ENCODE assay signal across 1 cellular context in the genomic region with DNA sequence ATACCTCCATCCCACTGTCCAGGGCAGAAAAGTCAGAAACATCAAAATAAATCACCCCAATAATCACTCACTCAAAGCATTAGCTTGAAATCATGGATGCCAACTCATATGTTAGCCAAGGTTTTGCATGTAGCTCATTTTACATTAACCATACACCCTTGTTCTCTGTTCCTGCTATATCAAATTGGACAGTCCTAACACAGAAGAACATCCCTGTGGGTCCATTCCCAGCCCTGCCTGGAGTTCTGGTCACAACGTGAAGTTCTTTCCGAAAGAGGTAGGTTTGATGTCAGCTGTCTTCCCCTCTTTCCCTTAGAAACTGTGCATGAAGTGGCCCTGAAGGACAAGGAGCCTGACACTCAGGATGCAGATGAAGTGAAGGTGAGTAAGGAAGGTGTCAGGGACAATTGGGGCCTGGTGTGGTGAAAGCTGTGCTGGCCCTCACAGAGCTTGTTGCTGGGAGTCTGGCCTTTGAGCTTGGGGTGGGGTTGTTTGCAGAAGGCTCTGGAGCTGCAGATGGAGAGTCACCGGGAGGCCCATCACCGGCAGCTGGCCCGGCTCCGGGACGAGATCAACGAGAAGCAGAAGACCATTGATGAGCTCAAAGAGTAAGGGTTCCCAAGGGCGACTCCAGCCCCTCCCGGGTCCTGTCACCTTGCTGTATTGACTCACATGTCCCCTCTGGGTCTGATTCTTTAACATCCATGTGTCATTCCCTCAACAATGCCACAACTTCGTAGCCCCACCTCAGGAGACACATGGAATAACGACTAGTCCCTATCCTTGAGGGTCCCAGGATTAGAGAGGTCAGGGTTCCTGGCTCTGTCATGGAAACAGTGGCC.
TF ChIP-seq lines count a peak whose summit lies in the region.

No MANE protein-coding gene starts in this region.

TF ChIP-seq in HepG2, 621 proteins besides CTCF, POLR2A, EP300 and RAD21 (continued from another document and continues in another):
- TF ChIP-seq BCLAF1 (IDR thresholded peaks at IDR 0.05) (no peak), AGO1 (IDR thresholded peaks at IDR 0.05; ENCODE audit: low read depth, low read length, poor library complexity, severe bottlenecking) (no peak), SMAD1 (CRISPR knock-in tag; IDR thresholded peaks at IDR 0.05; ENCODE audit: borderline replicate concordance, low read depth) (peak; percentile 62; the same call in 1 of the 2 replicates), ZNF567 (CRISPR knock-in tag; IDR thresholded peaks at IDR 0.05; ENCODE audit: borderline replicate concordance) (peak; percentile 74; the same call in 1 of the 2 replicates), ATF7 (IDR thresholded peaks at IDR 0.05) (no peak), ATF7 (CRISPR knock-in tag; IDR thresholded peaks at IDR 0.05) (no peak), ZNF343 (CRISPR knock-in tag; IDR thresholded peaks at IDR 0.05) (no peak), KAT7 (CRISPR knock-in tag; IDR thresholded peaks at IDR 0.05; ENCODE audit: borderline replicate concordance) (no peak), ZBTB7A (CRISPR knock-in tag; IDR thresholded peaks at IDR 0.05) (peak; percentile 36), CENPT (CRISPR knock-in tag; IDR thresholded peaks at IDR 0.05; ENCODE audit: low read depth) (no peak), ZNF44 (CRISPR knock-in tag; IDR thresholded peaks at IDR 0.05) (no peak), ARHGAP35 (CRISPR knock-in tag; IDR thresholded peaks at IDR 0.05; ENCODE audit: borderline replicate concordance) (peak; percentile 23; the same call in 1 of the 2 replicates), KDM1A (CRISPR knock-in tag; IDR thresholded peaks at IDR 0.05) (peak; percentile 69; the same call in 1 of the 2 replicates), ERF (CRISPR knock-in tag; IDR thresholded peaks at IDR 0.05) (peak; percentile 71), ZNF878 (CRISPR knock-in tag; IDR thresholded peaks at IDR 0.05) (peak; percentile 72; the same call in 1 of the 2 replicates), YY1 (IDR thresholded peaks at IDR 0.05; ENCODE audit: insufficient read depth, insufficient replicate concordance, low read depth, low read length) (peak; percentile 31), ZNF20 (CRISPR knock-in tag; IDR thresholded peaks at IDR 0.05) (no peak), YEATS4 (CRISPR knock-in tag; IDR thresholded peaks at IDR 0.05; ENCODE audit: borderline replicate concordance) (peak; percentile 69; the same call in 1 of the 2 replicates), KMT2B (CRISPR knock-in tag; IDR thresholded peaks at IDR 0.05) (peak; percentile 21; the same call in 1 of the 2 replicates)
- TF ChIP-seq, protein P1, sequence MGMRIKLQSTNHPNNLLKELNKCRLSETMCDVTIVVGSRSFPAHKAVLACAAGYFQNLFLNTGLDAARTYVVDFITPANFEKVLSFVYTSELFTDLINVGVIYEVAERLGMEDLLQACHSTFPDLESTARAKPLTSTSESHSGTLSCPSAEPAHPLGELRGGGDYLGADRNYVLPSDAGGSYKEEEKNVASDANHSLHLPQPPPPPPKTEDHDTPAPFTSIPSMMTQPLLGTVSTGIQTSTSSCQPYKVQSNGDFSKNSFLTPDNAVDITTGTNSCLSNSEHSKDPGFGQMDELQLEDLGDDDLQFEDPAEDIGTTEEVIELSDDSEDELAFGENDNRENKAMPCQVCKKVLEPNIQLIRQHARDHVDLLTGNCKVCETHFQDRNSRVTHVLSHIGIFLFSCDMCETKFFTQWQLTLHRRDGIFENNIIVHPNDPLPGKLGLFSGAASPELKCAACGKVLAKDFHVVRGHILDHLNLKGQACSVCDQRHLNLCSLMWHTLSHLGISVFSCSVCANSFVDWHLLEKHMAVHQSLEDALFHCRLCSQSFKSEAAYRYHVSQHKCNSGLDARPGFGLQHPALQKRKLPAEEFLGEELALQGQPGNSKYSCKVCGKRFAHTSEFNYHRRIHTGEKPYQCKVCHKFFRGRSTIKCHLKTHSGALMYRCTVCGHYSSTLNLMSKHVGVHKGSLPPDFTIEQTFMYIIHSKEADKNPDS (CRISPR knock-in tag; IDR thresholded peaks at IDR 0.05) = no peak
- TF ChIP-seq, protein P2, sequence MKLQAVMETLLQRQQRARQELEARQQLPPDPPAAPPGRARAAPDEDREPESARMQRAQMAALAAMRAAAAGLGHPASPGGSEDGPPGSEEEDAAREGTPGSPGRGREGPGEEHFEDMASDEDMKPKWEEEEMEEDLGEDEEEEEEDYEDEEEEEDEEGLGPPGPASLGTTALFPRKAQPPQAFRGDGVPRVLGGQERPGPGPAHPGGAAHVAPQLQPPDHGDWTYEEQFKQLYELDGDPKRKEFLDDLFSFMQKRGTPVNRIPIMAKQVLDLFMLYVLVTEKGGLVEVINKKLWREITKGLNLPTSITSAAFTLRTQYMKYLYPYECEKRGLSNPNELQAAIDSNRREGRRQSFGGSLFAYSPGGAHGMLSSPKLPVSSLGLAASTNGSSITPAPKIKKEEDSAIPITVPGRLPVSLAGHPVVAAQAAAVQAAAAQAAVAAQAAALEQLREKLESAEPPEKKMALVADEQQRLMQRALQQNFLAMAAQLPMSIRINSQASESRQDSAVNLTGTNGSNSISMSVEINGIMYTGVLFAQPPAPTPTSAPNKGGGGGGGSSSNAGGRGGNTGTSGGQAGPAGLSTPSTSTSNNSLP (IDR thresholded peaks at IDR 0.05; ENCODE audit: low read depth, low read length) = no peak
- TF ChIP-seq, protein P3, sequence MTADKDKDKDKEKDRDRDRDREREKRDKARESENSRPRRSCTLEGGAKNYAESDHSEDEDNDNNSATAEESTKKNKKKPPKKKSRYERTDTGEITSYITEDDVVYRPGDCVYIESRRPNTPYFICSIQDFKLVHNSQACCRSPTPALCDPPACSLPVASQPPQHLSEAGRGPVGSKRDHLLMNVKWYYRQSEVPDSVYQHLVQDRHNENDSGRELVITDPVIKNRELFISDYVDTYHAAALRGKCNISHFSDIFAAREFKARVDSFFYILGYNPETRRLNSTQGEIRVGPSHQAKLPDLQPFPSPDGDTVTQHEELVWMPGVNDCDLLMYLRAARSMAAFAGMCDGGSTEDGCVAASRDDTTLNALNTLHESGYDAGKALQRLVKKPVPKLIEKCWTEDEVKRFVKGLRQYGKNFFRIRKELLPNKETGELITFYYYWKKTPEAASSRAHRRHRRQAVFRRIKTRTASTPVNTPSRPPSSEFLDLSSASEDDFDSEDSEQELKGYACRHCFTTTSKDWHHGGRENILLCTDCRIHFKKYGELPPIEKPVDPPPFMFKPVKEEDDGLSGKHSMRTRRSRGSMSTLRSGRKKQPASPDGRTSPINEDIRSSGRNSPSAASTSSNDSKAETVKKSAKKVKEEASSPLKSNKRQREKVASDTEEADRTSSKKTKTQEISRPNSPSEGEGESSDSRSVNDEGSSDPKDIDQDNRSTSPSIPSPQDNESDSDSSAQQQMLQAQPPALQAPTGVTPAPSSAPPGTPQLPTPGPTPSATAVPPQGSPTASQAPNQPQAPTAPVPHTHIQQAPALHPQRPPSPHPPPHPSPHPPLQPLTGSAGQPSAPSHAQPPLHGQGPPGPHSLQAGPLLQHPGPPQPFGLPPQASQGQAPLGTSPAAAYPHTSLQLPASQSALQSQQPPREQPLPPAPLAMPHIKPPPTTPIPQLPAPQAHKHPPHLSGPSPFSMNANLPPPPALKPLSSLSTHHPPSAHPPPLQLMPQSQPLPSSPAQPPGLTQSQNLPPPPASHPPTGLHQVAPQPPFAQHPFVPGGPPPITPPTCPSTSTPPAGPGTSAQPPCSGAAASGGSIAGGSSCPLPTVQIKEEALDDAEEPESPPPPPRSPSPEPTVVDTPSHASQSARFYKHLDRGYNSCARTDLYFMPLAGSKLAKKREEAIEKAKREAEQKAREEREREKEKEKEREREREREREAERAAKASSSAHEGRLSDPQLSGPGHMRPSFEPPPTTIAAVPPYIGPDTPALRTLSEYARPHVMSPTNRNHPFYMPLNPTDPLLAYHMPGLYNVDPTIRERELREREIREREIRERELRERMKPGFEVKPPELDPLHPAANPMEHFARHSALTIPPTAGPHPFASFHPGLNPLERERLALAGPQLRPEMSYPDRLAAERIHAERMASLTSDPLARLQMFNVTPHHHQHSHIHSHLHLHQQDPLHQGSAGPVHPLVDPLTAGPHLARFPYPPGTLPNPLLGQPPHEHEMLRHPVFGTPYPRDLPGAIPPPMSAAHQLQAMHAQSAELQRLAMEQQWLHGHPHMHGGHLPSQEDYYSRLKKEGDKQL (CRISPR knock-in tag; IDR thresholded peaks at IDR 0.05; ENCODE audit: low read depth) = 0 out of 2 replicates have a peak, but pooled peaks have one; percentile 51
- TF ChIP-seq, protein P4, sequence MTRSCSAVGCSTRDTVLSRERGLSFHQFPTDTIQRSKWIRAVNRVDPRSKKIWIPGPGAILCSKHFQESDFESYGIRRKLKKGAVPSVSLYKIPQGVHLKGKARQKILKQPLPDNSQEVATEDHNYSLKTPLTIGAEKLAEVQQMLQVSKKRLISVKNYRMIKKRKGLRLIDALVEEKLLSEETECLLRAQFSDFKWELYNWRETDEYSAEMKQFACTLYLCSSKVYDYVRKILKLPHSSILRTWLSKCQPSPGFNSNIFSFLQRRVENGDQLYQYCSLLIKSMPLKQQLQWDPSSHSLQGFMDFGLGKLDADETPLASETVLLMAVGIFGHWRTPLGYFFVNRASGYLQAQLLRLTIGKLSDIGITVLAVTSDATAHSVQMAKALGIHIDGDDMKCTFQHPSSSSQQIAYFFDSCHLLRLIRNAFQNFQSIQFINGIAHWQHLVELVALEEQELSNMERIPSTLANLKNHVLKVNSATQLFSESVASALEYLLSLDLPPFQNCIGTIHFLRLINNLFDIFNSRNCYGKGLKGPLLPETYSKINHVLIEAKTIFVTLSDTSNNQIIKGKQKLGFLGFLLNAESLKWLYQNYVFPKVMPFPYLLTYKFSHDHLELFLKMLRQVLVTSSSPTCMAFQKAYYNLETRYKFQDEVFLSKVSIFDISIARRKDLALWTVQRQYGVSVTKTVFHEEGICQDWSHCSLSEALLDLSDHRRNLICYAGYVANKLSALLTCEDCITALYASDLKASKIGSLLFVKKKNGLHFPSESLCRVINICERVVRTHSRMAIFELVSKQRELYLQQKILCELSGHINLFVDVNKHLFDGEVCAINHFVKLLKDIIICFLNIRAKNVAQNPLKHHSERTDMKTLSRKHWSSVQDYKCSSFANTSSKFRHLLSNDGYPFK (CRISPR knock-in tag; IDR thresholded peaks at IDR 0.05; ENCODE audit: borderline replicate concordance) = peak; percentile 64; the same call in 1 of the 2 replicates
- TF ChIP-seq, protein P5, sequence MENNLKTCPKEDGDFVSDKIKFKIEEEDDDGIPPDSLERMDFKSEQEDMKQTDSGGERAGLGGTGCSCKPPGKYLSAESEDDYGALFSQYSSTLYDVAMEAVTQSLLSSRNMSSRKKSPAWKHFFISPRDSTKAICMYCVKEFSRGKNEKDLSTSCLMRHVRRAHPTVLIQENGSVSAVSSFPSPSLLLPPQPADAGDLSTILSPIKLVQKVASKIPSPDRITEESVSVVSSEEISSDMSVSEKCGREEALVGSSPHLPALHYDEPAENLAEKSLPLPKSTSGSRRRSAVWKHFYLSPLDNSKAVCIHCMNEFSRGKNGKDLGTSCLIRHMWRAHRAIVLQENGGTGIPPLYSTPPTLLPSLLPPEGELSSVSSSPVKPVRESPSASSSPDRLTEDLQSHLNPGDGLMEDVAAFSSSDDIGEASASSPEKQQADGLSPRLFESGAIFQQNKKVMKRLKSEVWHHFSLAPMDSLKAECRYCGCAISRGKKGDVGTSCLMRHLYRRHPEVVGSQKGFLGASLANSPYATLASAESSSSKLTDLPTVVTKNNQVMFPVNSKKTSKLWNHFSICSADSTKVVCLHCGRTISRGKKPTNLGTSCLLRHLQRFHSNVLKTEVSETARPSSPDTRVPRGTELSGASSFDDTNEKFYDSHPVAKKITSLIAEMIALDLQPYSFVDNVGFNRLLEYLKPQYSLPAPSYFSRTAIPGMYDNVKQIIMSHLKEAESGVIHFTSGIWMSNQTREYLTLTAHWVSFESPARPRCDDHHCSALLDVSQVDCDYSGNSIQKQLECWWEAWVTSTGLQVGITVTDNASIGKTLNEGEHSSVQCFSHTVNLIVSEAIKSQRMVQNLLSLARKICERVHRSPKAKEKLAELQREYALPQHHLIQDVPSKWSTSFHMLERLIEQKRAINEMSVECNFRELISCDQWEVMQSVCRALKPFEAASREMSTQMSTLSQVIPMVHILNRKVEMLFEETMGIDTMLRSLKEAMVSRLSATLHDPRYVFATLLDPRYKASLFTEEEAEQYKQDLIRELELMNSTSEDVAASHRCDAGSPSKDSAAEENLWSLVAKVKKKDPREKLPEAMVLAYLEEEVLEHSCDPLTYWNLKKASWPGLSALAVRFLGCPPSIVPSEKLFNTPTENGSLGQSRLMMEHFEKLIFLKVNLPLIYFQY (CRISPR knock-in tag; IDR thresholded peaks at IDR 0.05; ENCODE audit: borderline replicate concordance) = peak; percentile 94
- TF ChIP-seq, protein P6, sequence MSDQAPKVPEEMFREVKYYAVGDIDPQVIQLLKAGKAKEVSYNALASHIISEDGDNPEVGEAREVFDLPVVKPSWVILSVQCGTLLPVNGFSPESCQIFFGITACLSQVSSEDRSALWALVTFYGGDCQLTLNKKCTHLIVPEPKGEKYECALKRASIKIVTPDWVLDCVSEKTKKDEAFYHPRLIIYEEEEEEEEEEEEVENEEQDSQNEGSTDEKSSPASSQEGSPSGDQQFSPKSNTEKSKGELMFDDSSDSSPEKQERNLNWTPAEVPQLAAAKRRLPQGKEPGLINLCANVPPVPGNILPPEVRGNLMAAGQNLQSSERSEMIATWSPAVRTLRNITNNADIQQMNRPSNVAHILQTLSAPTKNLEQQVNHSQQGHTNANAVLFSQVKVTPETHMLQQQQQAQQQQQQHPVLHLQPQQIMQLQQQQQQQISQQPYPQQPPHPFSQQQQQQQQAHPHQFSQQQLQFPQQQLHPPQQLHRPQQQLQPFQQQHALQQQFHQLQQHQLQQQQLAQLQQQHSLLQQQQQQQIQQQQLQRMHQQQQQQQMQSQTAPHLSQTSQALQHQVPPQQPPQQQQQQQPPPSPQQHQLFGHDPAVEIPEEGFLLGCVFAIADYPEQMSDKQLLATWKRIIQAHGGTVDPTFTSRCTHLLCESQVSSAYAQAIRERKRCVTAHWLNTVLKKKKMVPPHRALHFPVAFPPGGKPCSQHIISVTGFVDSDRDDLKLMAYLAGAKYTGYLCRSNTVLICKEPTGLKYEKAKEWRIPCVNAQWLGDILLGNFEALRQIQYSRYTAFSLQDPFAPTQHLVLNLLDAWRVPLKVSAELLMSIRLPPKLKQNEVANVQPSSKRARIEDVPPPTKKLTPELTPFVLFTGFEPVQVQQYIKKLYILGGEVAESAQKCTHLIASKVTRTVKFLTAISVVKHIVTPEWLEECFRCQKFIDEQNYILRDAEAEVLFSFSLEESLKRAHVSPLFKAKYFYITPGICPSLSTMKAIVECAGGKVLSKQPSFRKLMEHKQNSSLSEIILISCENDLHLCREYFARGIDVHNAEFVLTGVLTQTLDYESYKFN (CRISPR knock-in tag; conservative IDR thresholded peaks at IDR 0.05) = peak; percentile 94
